In genomic region chr12:122225683-122226365, GRCh38 we compare ENCODE assay signal across 8 cellular contexts. TPM values are rescaled to one million over a fixed set of nuclear protein-coding genes. Genes with fewer than 3 reads are reported as not detected.
DNase-seq lines count a peak whose midpoint lies in the region; ATAC-seq and TF ChIP-seq lines count a peak whose summit lies in the region.

Gene DIABLO (minus strand): TSS chr12:122226052. CDS start chr12:122226014, 38 bp downstream.

- CTCF ChIA-PET in RWPE1 (lab: Yijun Ruan, JAX), result interaction anchor here (0.6 to 0.7 kb wide), 2 partner anchors 318 to 401 kb away, joined by 4 to 5 read pairs; no protein-coding TSS in a partner anchor
- CTCF ChIA-PET in naive thymus-derived CD4-positive, alpha-beta T cell (lab: Charles Lee), result interaction anchor here (0.6 kb wide), 2 partner anchors 19 to 307 kb away, joined by 3 read pairs; partner anchors contain the start of gene CFAP251

- no peaks in the 10 kb centered on the region for H3K27me3 Mint-ChIP-seq in activated T-helper 17 cell treated with anti-CD3 and anti-CD28 coated beads, Interleukin-2, amount 50 U/mL, for 72 hours
- H3K27me3 Mint-ChIP-seq in naive thymus-derived CD4-positive, alpha-beta T cell, result no peaks in the 10 kb centered on the region
- H3K27me3 Mint-ChIP-seq in stimulated activated naive B cell treated with anti-CD40 and anti-IgM and Interleukin-4, amounts not matched to agents 10 μg/mL and 1 μg/mL and 100 μg/mL, for 72 hours, result no peaks in the 10 kb centered on the region

- POLR2A ChIA-PET in RWPE1 (lab: Yijun Ruan, JAX; ENCODE audit: low non-redundant PET), result interaction anchor here (0.5 to 1.0 kb wide), 2 partner anchors 14 to 93 kb away, joined by 4 to 7 read pairs; no protein-coding TSS in a partner anchor
- POLR2A ChIA-PET in naive thymus-derived CD4-positive, alpha-beta T cell (lab: Charles Lee), result interaction anchor here (0.5 to 3.3 kb wide), 15 partner anchors 10 to 1933 kb away, joined by 3 to 29 read pairs (median 3); partner anchors contain the start of genes B3GNT4, RNF34, RNU4-1 and ZCCHC8

- H3K4me3 ChIP-seq in LNCaP clone FGC (ENCODE audit: low read depth, low read length), result peak within 1 kb of the TSS; percentile 99
- peak within 1 kb of the TSS; percentile 90 for H3K4me3 ChIP-seq in naive thymus-derived CD4-positive, alpha-beta T cell (ENCODE audit: low read length)

- TF ChIP-seq CTCF in LNCaP clone FGC (IDR thresholded peaks at IDR 0.05; ENCODE audit: control insufficient read depth, extremely low read depth, insufficient read depth) (no peak), RWPE1 (conservative IDR thresholded peaks at IDR 0.05; ENCODE audit: low read depth) (no peak)

- peaks cover 24 to 34% of the 10 kb centered on the region in 2 donors for H3K4me1 ChIP-seq in naive thymus-derived CD4-positive, alpha-beta T cell (ENCODE audit: control insufficient read depth in 2 of 2, insufficient read depth in 2 of 2, low read length in 2 of 2)

- peak within 1 kb of the TSS; percentile 92 for H3K27ac ChIP-seq in RWPE1
- peak within 1 kb of the TSS; percentile 99 for H3K27ac ChIP-seq in naive thymus-derived CD4-positive, alpha-beta T cell (ENCODE audit: low read depth, low read length)

- H3K27me3 ChIP-seq in naive thymus-derived CD4-positive, alpha-beta T cell (ENCODE audit: control insufficient read depth in 2 of 2, insufficient read depth in 2 of 2, low read length in 2 of 2), result no peaks in the 10 kb centered on the region

- H3K27ac Mint-ChIP-seq in activated T-helper 17 cell treated with anti-CD3 and anti-CD28 coated beads, Interleukin-2, amount 50 U/mL, for 72 hours, result peak within 1 kb of the TSS; percentile 82
- H3K27ac Mint-ChIP-seq in naive thymus-derived CD4-positive, alpha-beta T cell, result peak within 1 kb of the TSS; percentile 76 to 96 (median 93)
- peak within 1 kb of the TSS; percentile 98 for H3K27ac Mint-ChIP-seq in stimulated activated naive B cell treated with anti-CD40 and anti-IgM and Interleukin-4, amounts not matched to agents 10 μg/mL and 1 μg/mL and 100 μg/mL, for 72 hours

- H3K36me3 Mint-ChIP-seq in activated T-helper 17 cell treated with anti-CD3 and anti-CD28 coated beads, Interleukin-2, amount 50 U/mL, for 72 hours (ENCODE audit: low read depth), result peaks cover 52% of the 10 kb centered on the region
- peaks cover 0 to 27% (median 13%) of the 10 kb centered on the region in 5 donors for H3K36me3 Mint-ChIP-seq in naive thymus-derived CD4-positive, alpha-beta T cell
- peaks cover 24 to 51% of the 10 kb centered on the region in 2 donors for H3K36me3 Mint-ChIP-seq in stimulated activated naive B cell treated with anti-CD40 and anti-IgM and Interleukin-4, amounts not matched to agents 10 μg/mL and 1 μg/mL and 100 μg/mL, for 72 hours

- peaks cover 5 to 52% (median 13%) of the 10 kb centered on the region in 3 experiments for H3K36me3 ChIP-seq in naive thymus-derived CD4-positive, alpha-beta T cell (ENCODE audit: control insufficient read depth in 2 of 3, insufficient read depth in 3 of 3, low read length in 3 of 3)

- peak; percentile 94 for ATAC-seq in activated T-helper 17 cell treated with anti-CD3 and anti-CD28 coated beads, Interleukin-2, amount 50 U/mL, for 72 hours (replicated peaks)
- ATAC-seq in naive thymus-derived CD4-positive, alpha-beta T cell, result peak; percentile 96
- peak; percentile 94 to 96 for ATAC-seq in stimulated activated naive B cell treated with anti-CD40 and anti-IgM and Interleukin-4, amounts not matched to agents 10 μg/mL and 1 μg/mL and 100 μg/mL, for 72 hours (replicated peaks)

- intact Hi-C loops in naive thymus-derived CD4-positive, alpha-beta T cell (cut with micrococcal nuclease), result loop anchor here (1.0 to 10.0 kb wide), 25 partner anchors 18 to 1540 kb away; partner anchors contain the start of genes CFAP251 (in 2 of the 2), DENR (in 2 of the 2), KNTC1 (in 2 of the 2) and MLXIP (in 2 of the 2)

- no peaks in the 10 kb centered on the region for H3K9me3 Mint-ChIP-seq in activated T-helper 17 cell treated with anti-CD3 and anti-CD28 coated beads, Interleukin-2, amount 50 U/mL, for 72 hours
- H3K9me3 Mint-ChIP-seq in naive thymus-derived CD4-positive, alpha-beta T cell, result peaks cover 0 to 2% (median 0%) of the 10 kb centered on the region in 11 donors
- H3K9me3 Mint-ChIP-seq in stimulated activated naive B cell treated with anti-CD40 and anti-IgM and Interleukin-4, amounts not matched to agents 10 μg/mL and 1 μg/mL and 100 μg/mL, for 72 hours, result no peaks in the 10 kb centered on the region

- no peaks in the 10 kb centered on the region for H3K9me3 ChIP-seq in naive thymus-derived CD4-positive, alpha-beta T cell (ENCODE audit: control insufficient read depth in 2 of 3, low read length in 3 of 3)

- peaks cover 20% of the 10 kb centered on the region for H3K4me1 Mint-ChIP-seq in activated T-helper 17 cell treated with anti-CD3 and anti-CD28 coated beads, Interleukin-2, amount 50 U/mL, for 72 hours
- peaks cover 23 to 53% (median 47%) of the 10 kb centered on the region in 7 donors for H3K4me1 Mint-ChIP-seq in naive thymus-derived CD4-positive, alpha-beta T cell
- peaks cover 22 to 39% of the 10 kb centered on the region in 2 donors for H3K4me1 Mint-ChIP-seq in stimulated activated naive B cell treated with anti-CD40 and anti-IgM and Interleukin-4, amounts not matched to agents 10 μg/mL and 1 μg/mL and 100 μg/mL, for 72 hours

- DNase-seq in Daoy (ENCODE audit: low read depth) (peak; percentile 100), GOT3 (lab: John Stamatoyannopoulos, UW) (peak; percentile 99), LNCaP clone FGC (ENCODE audit: low read depth) (peak; percentile 97), RWPE1 (ENCODE audit: low spot score) (peak; percentile 98), fibroblast of gingiva (ENCODE audit: low read depth) (peak; percentile 100)
- peak; percentile 97 to 100 (median 100) for DNase-seq in naive thymus-derived CD4-positive, alpha-beta T cell
- peak; percentile 100 for DNase-seq in stimulated activated naive B cell treated with anti-CD40 and anti-IgM and Interleukin-4, amounts not matched to agents 10 μg/mL and 1 μg/mL and 100 μg/mL, for 72 hours

- H3K4me3 Mint-ChIP-seq in activated T-helper 17 cell treated with anti-CD3 and anti-CD28 coated beads, Interleukin-2, amount 50 U/mL, for 72 hours, result peak within 1 kb of the TSS; percentile 80
- peak within 1 kb of the TSS; percentile 75 to 95 (median 90) for H3K4me3 Mint-ChIP-seq in naive thymus-derived CD4-positive, alpha-beta T cell
- peak within 1 kb of the TSS; percentile 92 to 99 for H3K4me3 Mint-ChIP-seq in stimulated activated naive B cell treated with anti-CD40 and anti-IgM and Interleukin-4, amounts not matched to agents 10 μg/mL and 1 μg/mL and 100 μg/mL, for 72 hours

RNA-seq across cellular contexts. Expression of gene DIABLO, which starts in this region (rescaled TPM):
- total RNA-seq in Daoy (2014; rRNA removed; shearing (Covaris generic)), result 133 and 147 TPM in 2 replicates
- 10 to 100 TPM; 44.0 to 50.5 TPM for total RNA-seq in activated T-helper 17 cell treated with anti-CD3 and anti-CD28 coated beads, Interleukin-2, amount 50 U/mL, for 72 hours
- 10 to 100 TPM; 41.3 to 94.1 (median 50.1) TPM for total RNA-seq in naive thymus-derived CD4-positive, alpha-beta T cell
- polyA plus RNA-seq in naive thymus-derived CD4-positive, alpha-beta T cell, result 10 to 100 TPM; 58.3 to 68.3 TPM

Comparison
In these comparisons a context has a peak if more than half of its experiments do, and no peak if none do; other contexts are left out.
1. Peak in every context shown above with its lines: DNase-seq, ATAC-seq, H3K4me3 ChIP-seq and H3K27ac ChIP-seq.